In genomic region chr14:63782683-63783389, GRCh38 we compare ENCODE assay signal across 29 cellular contexts. TPM values are rescaled to one million over a fixed set of nuclear protein-coding genes. Genes with fewer than 3 reads are reported as not detected.
DNase-seq lines count a peak whose midpoint lies in the region; ATAC-seq, FAIRE-seq and TF ChIP-seq lines count a peak whose summit lies in the region.
"Had no signal": no experiment of that assay in that cellular context is flagged by ENCODE, and none has a peak within 500 bp of the region (broad histone marks: within the 10 kb centered on the region; RNA-seq: fewer than 3 reads in every experiment).

No MANE protein-coding gene starts in this region.

- TF ChIP-seq EP300 in suprapubic skin (IDR thresholded peaks at IDR 0.05) = no peak

- H3K36me3 Mint-ChIP-seq in activated CD8-positive, alpha-beta T cell treated with anti-CD3 and anti-CD28 coated beads, Interleukin-2, amount 10 ng/mL, durations not matched to agents 7 days and 5 days (ENCODE audit: low read depth) = no peaks in the 10 kb centered on the region
- H3K36me3 Mint-ChIP-seq: CD8-positive, alpha-beta memory T cell had no signal

- peak; percentile 77 to 88 for DNase-seq in NCI-H524 (lab: John Stamatoyannopoulos, UW)
- DNase-seq in frontal cortex (ENCODE audit: low spot score in 2 of 2) = no peak
- DNase-seq in pancreas = no peak
- DNase-seq in GM13977 (ENCODE audit: low spot score) = no peak
- DNase-seq in ureter (ENCODE audit: low spot score) = no peak
- no peak for DNase-seq in activated CD8-positive, alpha-beta T cell treated with anti-CD3 and anti-CD28 coated beads, Interleukin-2, amount 10 ng/mL, durations not matched to agents 7 days and 5 days
- DNase-seq in suprapubic skin (ENCODE audit: low spot score in 2 of 2) = no peak
- DNase-seq: CD8-positive, alpha-beta memory T cell; DMS 273 treated with DMSO at 0.1 percent for 48 hours; DMS79 treated with DMSO at 0.1 percent for 48 hours; GM23248; H9; Kasumi-1; MV-4-11; NCI-H1105; NCI-H1436 treated with DMSO at 0.1 percent for 48 hours; NCI-H187 treated with DMSO at 0.1 percent for 48 hours; NCI-H2107; NCI-H2227 treated with DMSO at 0.1 percent for 48 hours; NCI-H510A; NCI-H748 treated with DMSO at 0.1 percent for 48 hours; NK-92 treated with Interleukin-12 subunit alpha and Interleukin-12 subunit beta, amount 100 ng/mL, for 24 hours; PC-3; SJCRH30 had no signal

- no peaks in the 10 kb centered on the region for H3K9me3 ChIP-seq in pancreas
- no peaks in the 10 kb centered on the region for H3K9me3 ChIP-seq in suprapubic skin
- H3K9me3 ChIP-seq: SJCRH30 had no signal

- no peak overlapping the region for H3K4me3 Mint-ChIP-seq in activated CD8-positive, alpha-beta T cell treated with anti-CD3 and anti-CD28 coated beads, Interleukin-2, amount 10 ng/mL, durations not matched to agents 7 days and 5 days
- H3K4me3 Mint-ChIP-seq: B cell; CD8-positive, alpha-beta memory T cell; H9 had no signal

- H3K4me1 Mint-ChIP-seq in activated CD8-positive, alpha-beta T cell treated with anti-CD3 and anti-CD28 coated beads, Interleukin-2, amount 10 ng/mL, durations not matched to agents 7 days and 5 days (ENCODE audit: low read depth) = no peaks in the 10 kb centered on the region
- H3K4me1 Mint-ChIP-seq: CD8-positive, alpha-beta memory T cell; H9 had no signal

- in situ Hi-C loops in GM13977 (cut with MboI; ENCODE audit: low pct_unique_long_range_greater_than_20kb, low sequenced_read_pairs, unreplicated experiment) = no loop called here

- POLR2A ChIA-PET in activated CD8-positive, alpha-beta T cell treated with anti-CD3 and anti-CD28 coated beads, Interleukin-2, amount 10 ng/mL, durations not matched to agents 7 days and 5 days (lab: Charles Lee) = no interaction called here

- no peak overlapping the region for H3K27ac ChIP-seq in pancreas
- no peak overlapping the region for H3K27ac ChIP-seq in suprapubic skin
- H3K27ac ChIP-seq: C4-2B, GM23248, SJCRH30 had no signal

- no peak for ATAC-seq in pancreas
- no peak for ATAC-seq in activated CD8-positive, alpha-beta T cell treated with anti-CD3 and anti-CD28 coated beads, Interleukin-2, amount 10 ng/mL, durations not matched to agents 7 days and 5 days
- ATAC-seq: HepG2, PC-3 had no signal

- H3K4me3 ChIP-seq in pancreas (no peak overlapping the region), suprapubic skin (no peak overlapping the region)
- H3K4me3 ChIP-seq: GM23248, SJCRH30 had no signal

- CTCF ChIA-PET in activated CD8-positive, alpha-beta T cell treated with anti-CD3 and anti-CD28 coated beads, Interleukin-2, amount 10 ng/mL, durations not matched to agents 7 days and 5 days (lab: Charles Lee) = no interaction called here

- 95 to 97% methylated on average over 9 of the region's 9 CpGs for WGBS in pancreas, 2 donors
- 89% methylated on average over 9 of the region's 9 CpGs for WGBS in suprapubic skin

- peaks cover 5% of the 10 kb centered on the region for H3K27me3 Mint-ChIP-seq in activated CD8-positive, alpha-beta T cell treated with anti-CD3 and anti-CD28 coated beads, Interleukin-2, amount 10 ng/mL, durations not matched to agents 7 days and 5 days (ENCODE audit: low read depth)
- H3K27me3 Mint-ChIP-seq: B cell had no signal

- FAIRE-seq in TTC549 (lab: Jason Lieb, UNC) (peak; percentile 29), frontal cortex (lab: Jason Lieb, UNC) (peak; percentile 81), pancreas (lab: Jason Lieb, UNC) (peak; percentile 23)
- FAIRE-seq: GM12892, HepG2 had no signal

- no peak overlapping the region for H3K27ac Mint-ChIP-seq in activated CD8-positive, alpha-beta T cell treated with anti-CD3 and anti-CD28 coated beads, Interleukin-2, amount 10 ng/mL, durations not matched to agents 7 days and 5 days
- H3K27ac Mint-ChIP-seq: B cell; CD8-positive, alpha-beta memory T cell; H9 had no signal

- no peak for TF ChIP-seq CTCF in pancreas (IDR thresholded peaks at IDR 0.05)
- no peak for TF ChIP-seq CTCF in GM13977 (IDR thresholded peaks at IDR 0.05; ENCODE audit: extremely low read depth, insufficient read depth, missing control alignments)
- no peak for TF ChIP-seq CTCF in suprapubic skin (IDR thresholded peaks at IDR 0.05)

- no peaks in the 10 kb centered on the region for H3K27me3 ChIP-seq in pancreas
- H3K27me3 ChIP-seq in suprapubic skin = peaks cover 7% of the 10 kb centered on the region
- H3K27me3 ChIP-seq: SJCRH30 had no signal

- intact Hi-C loops in pancreas (cut with DNase I) = no loop called here

- H3K9me3 Mint-ChIP-seq in activated CD8-positive, alpha-beta T cell treated with anti-CD3 and anti-CD28 coated beads, Interleukin-2, amount 10 ng/mL, durations not matched to agents 7 days and 5 days (ENCODE audit: insufficient read depth) = no peaks in the 10 kb centered on the region
- H3K9me3 Mint-ChIP-seq: CD8-positive, alpha-beta memory T cell; H9 had no signal

- H3K36me3 ChIP-seq in pancreas (no peaks in the 10 kb centered on the region), suprapubic skin (no peaks in the 10 kb centered on the region)
- H3K36me3 ChIP-seq: SJCRH30 had no signal

- no peak for TF ChIP-seq POLR2A in suprapubic skin (IDR thresholded peaks at IDR 0.05)

- H3K4me1 ChIP-seq in pancreas (no peaks in the 10 kb centered on the region), suprapubic skin (no peaks in the 10 kb centered on the region)
- H3K4me1 ChIP-seq: SJCRH30 had no signal

RNA-seq across cellular contexts. Expression of gene SGPP1, which starts 55.0 kb away (rescaled TPM):
- 36.7 TPM for total RNA-seq in frontal cortex
- total RNA-seq in pancreas = 10 to 100 TPM in 5 of 6 donors, 1 to 10 TPM in 1; 8.9 to 14.3 (median 11.4) TPM
- polyA plus RNA-seq in pancreas = 10 to 100 TPM in 1 of 2 donors, 1 to 10 TPM in 1; 5.7 to 10.7 TPM
- total RNA-seq in ureter = 14.5 TPM
- total RNA-seq in activated CD8-positive, alpha-beta T cell treated with anti-CD3 and anti-CD28 coated beads, Interleukin-2, amount 10 ng/mL, durations not matched to agents 7 days and 5 days = 10 to 100 TPM; 18.2 to 19.9 TPM
- total RNA-seq in suprapubic skin = 10 to 100 TPM in 1 of 4 donors, 1 to 10 TPM in 3; 5.4 to 10.9 (median 8.0) TPM

Comparison
In these comparisons a context has a peak if more than half of its experiments do, and no peak if none do; other contexts are left out.
1. DNase-seq: peak in NCI-H524 (2 of 2); none in frontal cortex (0 of 2), pancreas (0 of 6), GM13977 (single experiment), ureter (single experiment), activated CD8-positive, alpha-beta T cell treated with anti-CD3 and anti-CD28 coated beads, Interleukin-2, amount 10 ng/mL, durations not matched to agents 7 days and 5 days (single experiment) and suprapubic skin (0 of 2).